ENCODE assay signal across 1 cellular context in genomic region chr11:61747389-61748285, GRCh38.
TF ChIP-seq lines count a peak whose summit lies in the region.

No MANE protein-coding gene starts in this region.

TF ChIP-seq in HepG2, 621 proteins besides CTCF, POLR2A, EP300 and RAD21 (continues in another document):
- TF ChIP-seq KDM3A (CRISPR knock-in tag; IDR thresholded peaks at IDR 0.05; ENCODE audit: low read depth) (peak; percentile 87), SRSF4 (IDR thresholded peaks at IDR 0.05; ENCODE audit: low read depth, low read length, poor library complexity, severe bottlenecking) (no peak), ZNF10 (CRISPR knock-in tag; IDR thresholded peaks at IDR 0.05; ENCODE audit: borderline replicate concordance, low read depth) (no peak), RERE (CRISPR knock-in tag; IDR thresholded peaks at IDR 0.05; ENCODE audit: low read depth) (no peak), HMGXB3 (CRISPR knock-in tag; IDR thresholded peaks at IDR 0.05; ENCODE audit: borderline replicate concordance) (no peak), TBL1XR1 (IDR thresholded peaks at IDR 0.05; ENCODE audit: borderline replicate concordance, low read length, partially characterized antibody) (peak; percentile 12), ATAD3A (CRISPR knock-in tag; IDR thresholded peaks at IDR 0.05) (no peak), HMGXB4 (CRISPR knock-in tag; IDR thresholded peaks at IDR 0.05; ENCODE audit: borderline replicate concordance in 1 of 2, low read depth in 1 of 2) (peak; percentile 92 to 95), ZNF577 (CRISPR knock-in tag; IDR thresholded peaks at IDR 0.05; ENCODE audit: borderline replicate concordance, low read depth) (no peak), CBX2 (IDR thresholded peaks at IDR 0.05; ENCODE audit: low read depth, low read length) (no peak), CBX2 (CRISPR knock-in tag; IDR thresholded peaks at IDR 0.05; ENCODE audit: low read depth) (no peak), ZFX (CRISPR knock-in tag; IDR thresholded peaks at IDR 0.05; ENCODE audit: low read depth) (peak; percentile 98), ZBTB34 (CRISPR knock-in tag; IDR thresholded peaks at IDR 0.05) (peak; percentile 62; the same call in 1 of the 2 replicates), FIP1L1 (IDR thresholded peaks at IDR 0.05; ENCODE audit: borderline replicate concordance, insufficient read depth, low read depth, low read length) (no peak), TMF1 (CRISPR knock-in tag; IDR thresholded peaks at IDR 0.05; ENCODE audit: low read depth) (no peak), IKZF5 (CRISPR knock-in tag; IDR thresholded peaks at IDR 0.05) (peak; percentile 81), GATAD2A (CRISPR knock-in tag; IDR thresholded peaks at IDR 0.05) (peak; percentile 61; the same call in 1 of the 2 replicates), ZNF501 (CRISPR knock-in tag; IDR thresholded peaks at IDR 0.05) (no peak), CREM (IDR thresholded peaks at IDR 0.05) (no peak), CREM (CRISPR knock-in tag; IDR thresholded peaks at IDR 0.05) (no peak), KLF11 (CRISPR knock-in tag; IDR thresholded peaks at IDR 0.05) (peak; percentile 65; the same call in 1 of the 2 replicates), CBFB (CRISPR knock-in tag; IDR thresholded peaks at IDR 0.05) (peak; percentile 54; the same call in 1 of the 2 replicates), ZNF276 (CRISPR knock-in tag; IDR thresholded peaks at IDR 0.05; ENCODE audit: low read depth) (peak; percentile 22; the same call in 1 of the 2 replicates), ZNF326 (CRISPR knock-in tag; IDR thresholded peaks at IDR 0.05; ENCODE audit: borderline replicate concordance) (no peak), LRRFIP1 (CRISPR knock-in tag; conservative IDR thresholded peaks at IDR 0.05) (no peak), ZBED4 (CRISPR knock-in tag; IDR thresholded peaks at IDR 0.05; ENCODE audit: borderline replicate concordance) (peak; percentile 95), ZNF274 (CRISPR knock-in tag; IDR thresholded peaks at IDR 0.05) (0 out of 2 replicates have a peak, but pooled peaks have one; percentile 17), MTF1 (CRISPR knock-in tag; IDR thresholded peaks at IDR 0.05) (no peak), ZBTB2 (CRISPR knock-in tag; IDR thresholded peaks at IDR 0.05; ENCODE audit: low read depth) (no peak), ZNF678 (CRISPR knock-in tag; IDR thresholded peaks at IDR 0.05) (0 out of 2 replicates have a peak, but pooled peaks have one; percentile 35)
